1 cellular context compared by ENCODE assay signal in the genomic region with DNA sequence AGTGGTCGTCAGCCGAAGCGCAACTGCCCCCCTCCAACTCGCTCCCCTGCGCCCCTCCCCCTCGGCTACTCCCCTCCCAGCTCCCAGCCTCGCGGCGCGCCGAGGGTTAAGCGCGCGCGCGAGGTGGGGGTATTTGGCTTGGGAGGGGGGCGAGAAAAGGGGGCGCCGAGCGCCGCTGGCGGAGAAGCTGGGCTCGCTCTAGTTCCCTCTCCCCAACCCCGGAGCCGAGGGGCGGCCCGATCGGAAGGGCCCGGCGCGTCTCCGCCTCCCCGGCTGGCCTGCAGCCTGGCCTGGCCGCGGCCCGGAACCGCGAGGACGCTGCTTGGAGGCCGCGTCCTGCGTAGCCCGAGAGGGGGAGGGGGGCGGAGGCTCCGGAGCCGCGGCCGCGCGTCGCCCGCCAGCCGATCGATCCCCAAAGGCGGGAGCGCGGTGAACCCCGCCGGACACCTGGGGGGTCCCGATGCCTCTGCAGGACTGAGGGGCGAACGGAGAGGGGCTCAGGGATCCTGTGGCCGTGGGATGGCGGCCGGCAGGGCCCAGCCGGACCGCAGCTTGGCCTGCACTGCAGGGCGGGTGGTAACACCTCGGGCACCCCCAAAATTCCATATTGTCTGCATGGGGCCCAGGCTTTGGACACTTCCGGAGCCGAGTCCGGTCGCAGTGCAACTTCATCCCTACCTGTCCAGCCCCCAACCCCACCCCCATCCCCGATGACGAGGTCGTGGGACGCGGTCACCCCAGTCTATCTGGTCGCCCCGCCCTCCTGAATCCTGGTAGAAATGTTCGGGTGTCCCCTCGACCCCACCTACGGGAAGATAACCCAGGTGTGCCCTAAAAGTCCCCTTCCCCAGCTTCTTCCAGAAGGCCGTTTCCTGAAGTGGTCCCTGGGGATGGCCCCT.
TF ChIP-seq lines count a peak whose summit lies in the region.

No MANE protein-coding gene starts in this region.

TF ChIP-seq in HepG2, 621 proteins besides CTCF, POLR2A, EP300 and RAD21 (continued from another document and continues in another):
- TF ChIP-seq, protein P1, sequence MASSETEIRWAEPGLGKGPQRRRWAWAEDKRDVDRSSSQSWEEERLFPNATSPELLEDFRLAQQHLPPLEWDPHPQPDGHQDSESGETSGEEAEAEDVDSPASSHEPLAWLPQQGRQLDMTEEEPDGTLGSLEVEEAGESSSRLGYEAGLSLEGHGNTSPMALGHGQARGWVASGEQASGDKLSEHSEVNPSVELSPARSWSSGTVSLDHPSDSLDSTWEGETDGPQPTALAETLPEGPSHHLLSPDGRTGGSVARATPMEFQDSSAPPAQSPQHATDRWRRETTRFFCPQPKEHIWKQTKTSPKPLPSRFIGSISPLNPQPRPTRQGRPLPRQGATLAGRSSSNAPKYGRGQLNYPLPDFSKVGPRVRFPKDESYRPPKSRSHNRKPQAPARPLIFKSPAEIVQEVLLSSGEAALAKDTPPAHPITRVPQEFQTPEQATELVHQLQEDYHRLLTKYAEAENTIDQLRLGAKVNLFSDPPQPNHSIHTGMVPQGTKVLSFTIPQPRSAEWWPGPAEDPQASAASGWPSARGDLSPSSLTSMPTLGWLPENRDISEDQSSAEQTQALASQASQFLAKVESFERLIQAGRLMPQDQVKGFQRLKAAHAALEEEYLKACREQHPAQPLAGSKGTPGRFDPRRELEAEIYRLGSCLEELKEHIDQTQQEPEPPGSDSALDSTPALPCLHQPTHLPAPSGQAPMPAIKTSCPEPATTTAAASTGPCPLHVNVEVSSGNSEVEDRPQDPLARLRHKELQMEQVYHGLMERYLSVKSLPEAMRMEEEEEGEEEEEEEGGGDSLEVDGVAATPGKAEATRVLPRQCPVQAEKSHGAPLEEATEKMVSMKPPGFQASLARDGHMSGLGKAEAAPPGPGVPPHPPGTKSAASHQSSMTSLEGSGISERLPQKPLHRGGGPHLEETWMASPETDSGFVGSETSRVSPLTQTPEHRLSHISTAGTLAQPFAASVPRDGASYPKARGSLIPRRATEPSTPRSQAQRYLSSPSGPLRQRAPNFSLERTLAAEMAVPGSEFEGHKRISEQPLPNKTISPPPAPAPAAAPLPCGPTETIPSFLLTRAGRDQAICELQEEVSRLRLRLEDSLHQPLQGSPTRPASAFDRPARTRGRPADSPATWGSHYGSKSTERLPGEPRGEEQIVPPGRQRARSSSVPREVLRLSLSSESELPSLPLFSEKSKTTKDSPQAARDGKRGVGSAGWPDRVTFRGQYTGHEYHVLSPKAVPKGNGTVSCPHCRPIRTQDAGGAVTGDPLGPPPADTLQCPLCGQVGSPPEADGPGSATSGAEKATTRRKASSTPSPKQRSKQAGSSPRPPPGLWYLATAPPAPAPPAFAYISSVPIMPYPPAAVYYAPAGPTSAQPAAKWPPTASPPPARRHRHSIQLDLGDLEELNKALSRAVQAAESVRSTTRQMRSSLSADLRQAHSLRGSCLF (CRISPR knock-in tag; IDR thresholded peaks at IDR 0.05; ENCODE audit: borderline replicate concordance), result no peak
- TF ChIP-seq, protein P2, sequence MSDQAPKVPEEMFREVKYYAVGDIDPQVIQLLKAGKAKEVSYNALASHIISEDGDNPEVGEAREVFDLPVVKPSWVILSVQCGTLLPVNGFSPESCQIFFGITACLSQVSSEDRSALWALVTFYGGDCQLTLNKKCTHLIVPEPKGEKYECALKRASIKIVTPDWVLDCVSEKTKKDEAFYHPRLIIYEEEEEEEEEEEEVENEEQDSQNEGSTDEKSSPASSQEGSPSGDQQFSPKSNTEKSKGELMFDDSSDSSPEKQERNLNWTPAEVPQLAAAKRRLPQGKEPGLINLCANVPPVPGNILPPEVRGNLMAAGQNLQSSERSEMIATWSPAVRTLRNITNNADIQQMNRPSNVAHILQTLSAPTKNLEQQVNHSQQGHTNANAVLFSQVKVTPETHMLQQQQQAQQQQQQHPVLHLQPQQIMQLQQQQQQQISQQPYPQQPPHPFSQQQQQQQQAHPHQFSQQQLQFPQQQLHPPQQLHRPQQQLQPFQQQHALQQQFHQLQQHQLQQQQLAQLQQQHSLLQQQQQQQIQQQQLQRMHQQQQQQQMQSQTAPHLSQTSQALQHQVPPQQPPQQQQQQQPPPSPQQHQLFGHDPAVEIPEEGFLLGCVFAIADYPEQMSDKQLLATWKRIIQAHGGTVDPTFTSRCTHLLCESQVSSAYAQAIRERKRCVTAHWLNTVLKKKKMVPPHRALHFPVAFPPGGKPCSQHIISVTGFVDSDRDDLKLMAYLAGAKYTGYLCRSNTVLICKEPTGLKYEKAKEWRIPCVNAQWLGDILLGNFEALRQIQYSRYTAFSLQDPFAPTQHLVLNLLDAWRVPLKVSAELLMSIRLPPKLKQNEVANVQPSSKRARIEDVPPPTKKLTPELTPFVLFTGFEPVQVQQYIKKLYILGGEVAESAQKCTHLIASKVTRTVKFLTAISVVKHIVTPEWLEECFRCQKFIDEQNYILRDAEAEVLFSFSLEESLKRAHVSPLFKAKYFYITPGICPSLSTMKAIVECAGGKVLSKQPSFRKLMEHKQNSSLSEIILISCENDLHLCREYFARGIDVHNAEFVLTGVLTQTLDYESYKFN (CRISPR knock-in tag; conservative IDR thresholded peaks at IDR 0.05), result peak; percentile 65
- TF ChIP-seq HDAC2 (CRISPR knock-in tag; IDR thresholded peaks at IDR 0.05) (peak; percentile 53; the same call in 1 of the 2 replicates), GFI1 (CRISPR knock-in tag; IDR thresholded peaks at IDR 0.05; ENCODE audit: borderline replicate concordance) (no peak), THYN1 (CRISPR knock-in tag; IDR thresholded peaks at IDR 0.05; ENCODE audit: borderline replicate concordance, low read depth) (no peak), DR1 (CRISPR knock-in tag; IDR thresholded peaks at IDR 0.05) (peak; percentile 43; the same call in 1 of the 2 replicates), MIER2 (CRISPR knock-in tag; IDR thresholded peaks at IDR 0.05) (no peak), ZBTB38 (CRISPR knock-in tag; IDR thresholded peaks at IDR 0.05) (peak; percentile 93), ZNF577 (CRISPR knock-in tag; IDR thresholded peaks at IDR 0.05; ENCODE audit: borderline replicate concordance, low read depth) (no peak), AHR (CRISPR knock-in tag; IDR thresholded peaks at IDR 0.05) (peak; percentile 59; the same call in 1 of the 2 replicates), NCOR1 (IDR thresholded peaks at IDR 0.05; ENCODE audit: borderline replicate concordance, low read length) (no peak), MEIS1 (CRISPR knock-in tag; IDR thresholded peaks at IDR 0.05; ENCODE audit: borderline replicate concordance) (peak; percentile 72; the same call in 1 of the 2 replicates), REL (CRISPR knock-in tag; conservative IDR thresholded peaks at IDR 0.05) (0 out of 2 replicates have a peak, but pooled peaks have one; percentile 67), HDAC6 (IDR thresholded peaks at IDR 0.05; ENCODE audit: low read depth, low read length) (no peak), NCOA1 (CRISPR knock-in tag; IDR thresholded peaks at IDR 0.05) (0 out of 2 replicates have a peak, but pooled peaks have one; percentile 71), ZFP41 (CRISPR knock-in tag; IDR thresholded peaks at IDR 0.05; ENCODE audit: borderline replicate concordance) (0 out of 2 replicates have a peak, but pooled peaks have one; percentile 55), ZFY (CRISPR knock-in tag; IDR thresholded peaks at IDR 0.05) (peak; percentile 99), ZZZ3 (CRISPR knock-in tag; IDR thresholded peaks at IDR 0.05; ENCODE audit: borderline replicate concordance) (peak; percentile 84), XBP1 (CRISPR knock-in tag; IDR thresholded peaks at IDR 0.05) (no peak), HNRNPUL1 (IDR thresholded peaks at IDR 0.05; ENCODE audit: low read depth, low read length) (no peak), AKAP8 (CRISPR knock-in tag; IDR thresholded peaks at IDR 0.05) (peak; percentile 81), RFX5 (IDR thresholded peaks at IDR 0.05; ENCODE audit: low read depth, low read length) (no peak), FOXO1 (CRISPR knock-in tag; IDR thresholded peaks at IDR 0.05) (peak; percentile 42; the same call in 1 of the 2 replicates), ZKSCAN8 (CRISPR knock-in tag; IDR thresholded peaks at IDR 0.05; ENCODE audit: borderline replicate concordance) (no peak), NFIC (IDR thresholded peaks at IDR 0.05; ENCODE audit: low read length) (no peak)
- TF ChIP-seq, protein P3, sequence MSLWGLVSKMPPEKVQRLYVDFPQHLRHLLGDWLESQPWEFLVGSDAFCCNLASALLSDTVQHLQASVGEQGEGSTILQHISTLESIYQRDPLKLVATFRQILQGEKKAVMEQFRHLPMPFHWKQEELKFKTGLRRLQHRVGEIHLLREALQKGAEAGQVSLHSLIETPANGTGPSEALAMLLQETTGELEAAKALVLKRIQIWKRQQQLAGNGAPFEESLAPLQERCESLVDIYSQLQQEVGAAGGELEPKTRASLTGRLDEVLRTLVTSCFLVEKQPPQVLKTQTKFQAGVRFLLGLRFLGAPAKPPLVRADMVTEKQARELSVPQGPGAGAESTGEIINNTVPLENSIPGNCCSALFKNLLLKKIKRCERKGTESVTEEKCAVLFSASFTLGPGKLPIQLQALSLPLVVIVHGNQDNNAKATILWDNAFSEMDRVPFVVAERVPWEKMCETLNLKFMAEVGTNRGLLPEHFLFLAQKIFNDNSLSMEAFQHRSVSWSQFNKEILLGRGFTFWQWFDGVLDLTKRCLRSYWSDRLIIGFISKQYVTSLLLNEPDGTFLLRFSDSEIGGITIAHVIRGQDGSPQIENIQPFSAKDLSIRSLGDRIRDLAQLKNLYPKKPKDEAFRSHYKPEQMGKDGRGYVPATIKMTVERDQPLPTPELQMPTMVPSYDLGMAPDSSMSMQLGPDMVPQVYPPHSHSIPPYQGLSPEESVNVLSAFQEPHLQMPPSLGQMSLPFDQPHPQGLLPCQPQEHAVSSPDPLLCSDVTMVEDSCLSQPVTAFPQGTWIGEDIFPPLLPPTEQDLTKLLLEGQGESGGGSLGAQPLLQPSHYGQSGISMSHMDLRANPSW (CRISPR knock-in tag; IDR thresholded peaks at IDR 0.05; ENCODE audit: borderline replicate concordance), result no peak
- TF ChIP-seq, protein P4, sequence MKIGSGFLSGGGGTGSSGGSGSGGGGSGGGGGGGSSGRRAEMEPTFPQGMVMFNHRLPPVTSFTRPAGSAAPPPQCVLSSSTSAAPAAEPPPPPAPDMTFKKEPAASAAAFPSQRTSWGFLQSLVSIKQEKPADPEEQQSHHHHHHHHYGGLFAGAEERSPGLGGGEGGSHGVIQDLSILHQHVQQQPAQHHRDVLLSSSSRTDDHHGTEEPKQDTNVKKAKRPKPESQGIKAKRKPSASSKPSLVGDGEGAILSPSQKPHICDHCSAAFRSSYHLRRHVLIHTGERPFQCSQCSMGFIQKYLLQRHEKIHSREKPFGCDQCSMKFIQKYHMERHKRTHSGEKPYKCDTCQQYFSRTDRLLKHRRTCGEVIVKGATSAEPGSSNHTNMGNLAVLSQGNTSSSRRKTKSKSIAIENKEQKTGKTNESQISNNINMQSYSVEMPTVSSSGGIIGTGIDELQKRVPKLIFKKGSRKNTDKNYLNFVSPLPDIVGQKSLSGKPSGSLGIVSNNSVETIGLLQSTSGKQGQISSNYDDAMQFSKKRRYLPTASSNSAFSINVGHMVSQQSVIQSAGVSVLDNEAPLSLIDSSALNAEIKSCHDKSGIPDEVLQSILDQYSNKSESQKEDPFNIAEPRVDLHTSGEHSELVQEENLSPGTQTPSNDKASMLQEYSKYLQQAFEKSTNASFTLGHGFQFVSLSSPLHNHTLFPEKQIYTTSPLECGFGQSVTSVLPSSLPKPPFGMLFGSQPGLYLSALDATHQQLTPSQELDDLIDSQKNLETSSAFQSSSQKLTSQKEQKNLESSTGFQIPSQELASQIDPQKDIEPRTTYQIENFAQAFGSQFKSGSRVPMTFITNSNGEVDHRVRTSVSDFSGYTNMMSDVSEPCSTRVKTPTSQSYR (CRISPR knock-in tag; IDR thresholded peaks at IDR 0.05; ENCODE audit: borderline replicate concordance), result peak; percentile 94
- TF ChIP-seq, protein P5, sequence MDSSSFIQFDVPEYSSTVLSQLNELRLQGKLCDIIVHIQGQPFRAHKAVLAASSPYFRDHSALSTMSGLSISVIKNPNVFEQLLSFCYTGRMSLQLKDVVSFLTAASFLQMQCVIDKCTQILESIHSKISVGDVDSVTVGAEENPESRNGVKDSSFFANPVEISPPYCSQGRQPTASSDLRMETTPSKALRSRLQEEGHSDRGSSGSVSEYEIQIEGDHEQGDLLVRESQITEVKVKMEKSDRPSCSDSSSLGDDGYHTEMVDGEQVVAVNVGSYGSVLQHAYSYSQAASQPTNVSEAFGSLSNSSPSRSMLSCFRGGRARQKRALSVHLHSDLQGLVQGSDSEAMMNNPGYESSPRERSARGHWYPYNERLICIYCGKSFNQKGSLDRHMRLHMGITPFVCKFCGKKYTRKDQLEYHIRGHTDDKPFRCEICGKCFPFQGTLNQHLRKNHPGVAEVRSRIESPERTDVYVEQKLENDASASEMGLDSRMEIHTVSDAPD (CRISPR knock-in tag; IDR thresholded peaks at IDR 0.05), result no peak; the same call in 1 of the 2 replicates
- TF ChIP-seq, protein P6, sequence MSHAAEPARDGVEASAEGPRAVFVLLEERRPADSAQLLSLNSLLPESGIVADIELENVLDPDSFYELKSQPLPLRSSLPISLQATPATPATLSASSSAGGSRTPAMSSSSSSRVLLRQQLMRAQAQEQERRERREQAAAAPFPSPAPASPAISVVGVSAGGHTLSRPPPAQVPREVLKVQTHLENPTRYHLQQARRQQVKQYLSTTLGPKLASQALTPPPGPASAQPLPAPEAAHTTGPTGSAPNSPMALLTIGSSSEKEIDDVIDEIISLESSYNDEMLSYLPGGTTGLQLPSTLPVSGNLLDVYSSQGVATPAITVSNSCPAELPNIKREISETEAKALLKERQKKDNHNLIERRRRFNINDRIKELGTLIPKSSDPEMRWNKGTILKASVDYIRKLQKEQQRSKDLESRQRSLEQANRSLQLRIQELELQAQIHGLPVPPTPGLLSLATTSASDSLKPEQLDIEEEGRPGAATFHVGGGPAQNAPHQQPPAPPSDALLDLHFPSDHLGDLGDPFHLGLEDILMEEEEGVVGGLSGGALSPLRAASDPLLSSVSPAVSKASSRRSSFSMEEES (CRISPR knock-in tag; IDR thresholded peaks at IDR 0.05), result peak; percentile 43; the same call in 1 of the 2 replicates
- TF ChIP-seq, protein P7, sequence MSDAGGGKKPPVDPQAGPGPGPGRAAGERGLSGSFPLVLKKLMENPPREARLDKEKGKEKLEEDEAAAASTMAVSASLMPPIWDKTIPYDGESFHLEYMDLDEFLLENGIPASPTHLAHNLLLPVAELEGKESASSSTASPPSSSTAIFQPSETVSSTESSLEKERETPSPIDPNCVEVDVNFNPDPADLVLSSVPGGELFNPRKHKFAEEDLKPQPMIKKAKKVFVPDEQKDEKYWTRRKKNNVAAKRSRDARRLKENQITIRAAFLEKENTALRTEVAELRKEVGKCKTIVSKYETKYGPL (CRISPR knock-in tag; IDR thresholded peaks at IDR 0.05), result no peak
- TF ChIP-seq, protein P8, sequence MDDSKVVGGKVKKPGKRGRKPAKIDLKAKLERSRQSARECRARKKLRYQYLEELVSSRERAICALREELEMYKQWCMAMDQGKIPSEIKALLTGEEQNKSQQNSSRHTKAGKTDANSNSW (CRISPR knock-in tag; IDR thresholded peaks at IDR 0.05; ENCODE audit: borderline replicate concordance), result 0 out of 2 replicates have a peak, but pooled peaks have one; percentile 42
- TF ChIP-seq, protein P9, sequence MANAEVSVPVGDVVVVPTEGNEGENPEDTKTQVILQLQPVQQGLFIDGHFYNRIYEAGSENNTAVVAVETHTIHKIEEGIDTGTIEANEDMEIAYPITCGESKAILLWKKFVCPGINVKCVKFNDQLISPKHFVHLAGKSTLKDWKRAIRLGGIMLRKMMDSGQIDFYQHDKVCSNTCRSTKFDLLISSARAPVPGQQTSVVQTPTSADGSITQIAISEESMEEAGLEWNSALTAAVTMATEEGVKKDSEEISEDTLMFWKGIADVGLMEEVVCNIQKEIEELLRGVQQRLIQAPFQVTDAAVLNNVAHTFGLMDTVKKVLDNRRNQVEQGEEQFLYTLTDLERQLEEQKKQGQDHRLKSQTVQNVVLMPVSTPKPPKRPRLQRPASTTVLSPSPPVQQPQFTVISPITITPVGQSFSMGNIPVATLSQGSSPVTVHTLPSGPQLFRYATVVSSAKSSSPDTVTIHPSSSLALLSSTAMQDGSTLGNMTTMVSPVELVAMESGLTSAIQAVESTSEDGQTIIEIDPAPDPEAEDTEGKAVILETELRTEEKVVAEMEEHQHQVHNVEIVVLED (CRISPR knock-in tag; IDR thresholded peaks at IDR 0.05; ENCODE audit: borderline replicate concordance), result peak; percentile 63
